ENCODE assay signal across 18 cellular contexts in the genomic region with DNA sequence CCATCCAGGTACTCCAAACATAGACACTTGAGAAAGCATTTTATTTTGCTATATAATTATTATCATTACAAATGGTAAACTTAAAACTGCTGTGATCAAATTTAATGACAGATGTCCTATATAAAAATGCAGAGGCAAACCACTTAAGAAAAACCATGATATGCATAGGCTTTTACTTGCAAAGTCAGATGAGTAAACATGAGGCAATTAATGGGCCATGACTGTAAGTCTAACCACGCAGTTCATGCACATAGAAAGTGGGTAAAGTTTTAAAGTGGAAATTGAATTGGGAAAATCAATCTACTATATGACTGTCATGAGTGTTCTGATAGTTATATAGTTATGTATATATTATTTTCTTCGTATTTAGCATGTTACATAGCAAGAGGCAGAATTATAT.
DNase-seq lines count a peak whose midpoint lies in the region; TF ChIP-seq lines count a peak whose summit lies in the region.
"Had no signal": no experiment of that assay in that cellular context is flagged by ENCODE, and none has a peak within 500 bp of the region (broad histone marks: within the 10 kb centered on the region; RNA-seq: fewer than 3 reads in every experiment).

No MANE protein-coding gene starts in this region.

- H3K27me3 Mint-ChIP-seq in endodermal cell (ENCODE audit: insufficient read depth), result no peaks in the 10 kb centered on the region

- peaks cover 8% of the 10 kb centered on the region for H3K9me3 Mint-ChIP-seq in endodermal cell

- H3K4me1 ChIP-seq in endodermal cell (ENCODE audit: control insufficient read depth, insufficient read depth, low read length), result peaks cover 15% of the 10 kb centered on the region
- H3K4me1 ChIP-seq: SJSA1 had no signal

- no peak overlapping the region for H3K4me3 Mint-ChIP-seq in endodermal cell

- no peaks in the 10 kb centered on the region for H3K27me3 ChIP-seq in kidney epithelial cell (ENCODE audit: control insufficient read depth, insufficient read depth, low read length)
- H3K27me3 ChIP-seq in endodermal cell (ENCODE audit: control insufficient read depth, insufficient read depth, low read length, poor library complexity, severe bottlenecking), result no peaks in the 10 kb centered on the region
- H3K27me3 ChIP-seq: MG63, SJSA1 had no signal

- no peak for TF ChIP-seq CTCF in kidney epithelial cell (IDR thresholded peaks at IDR 0.05; ENCODE audit: insufficient read depth, low read length, poor library complexity, severe bottlenecking)
- no peak for TF ChIP-seq CTCF in endodermal cell (conservative IDR thresholded peaks at IDR 0.05)

- H3K36me3 Mint-ChIP-seq in endodermal cell (ENCODE audit: low read depth), result no peaks in the 10 kb centered on the region

- no peak overlapping the region for H3K9ac ChIP-seq in endodermal cell (ENCODE audit: extremely low read depth, low read length, poor library complexity, severe bottlenecking)

- H3K36me3 ChIP-seq in kidney epithelial cell (ENCODE audit: control insufficient read depth, insufficient read depth, low read length) (no peaks in the 10 kb centered on the region), endodermal cell (ENCODE audit: control insufficient read depth, insufficient read depth, low read length) (no peaks in the 10 kb centered on the region)

- H3K4me1 Mint-ChIP-seq in endodermal cell, result peaks cover 25% of the 10 kb centered on the region

- no peak overlapping the region for H3K4me3 ChIP-seq in kidney epithelial cell (ENCODE audit: low read depth, low read length)
- no peak overlapping the region for H3K4me3 ChIP-seq in endodermal cell (ENCODE audit: low read length)
- H3K4me3 ChIP-seq: MG63, SJSA1 had no signal

- H3K27ac ChIP-seq in endodermal cell (ENCODE audit: low read depth, low read length), result no peak overlapping the region
- H3K27ac ChIP-seq: C4-2B, SJSA1 had no signal

- DNase-seq in ACHN (peak; percentile 31), ELR (ENCODE audit: low read depth) (peak; percentile 22), NCI-H526 treated with DMSO at 0.1 percent for 48 hours (lab: John Stamatoyannopoulos, UW) (peak; percentile 66), kidney epithelial cell (ENCODE audit: low read depth) (peak; percentile 57), endodermal cell (no peak), iPS-NIHi7 (ENCODE audit: extremely low spot score) (no peak)
- DNase-seq in stimulated activated CD4-positive, alpha-beta T cell treated with anti-CD3 and anti-CD28 coated beads, Interleukin-2, amount 100 ng/mL, for 24 hours, result no peak
- DNase-seq: AML-193, EL, GOT3, Kasumi-1, MG63, NCI-H1694 treated with DMSO at 0.1 percent for 48 hours, NCI-H2171, NCI-H774, SW 1271 had no signal

- no peak overlapping the region for H3K27ac Mint-ChIP-seq in endodermal cell

- in situ Hi-C loops in ACHN (cut with HindIII; ENCODE audit: low pct_ligation_motif_present, low pct_unique_long_range_greater_than_20kb, low sequenced_read_pairs), result no loop called here

- peaks cover 5% of the 10 kb centered on the region for H3K9me3 ChIP-seq in endodermal cell (ENCODE audit: control insufficient read depth, low read length)
- H3K9me3 ChIP-seq: MG63, SJSA1 had no signal

- 99% methylated on average over 2 of the region's 2 CpGs; no CpG with 5 or more reads in 1 of the 2 experiments for WGBS in endodermal cell (ENCODE audit: insufficient coverage in 1 of 2, insufficient read length in 1 of 2), 2 experiments

Comparison
In these comparisons a context has a peak if more than half of its experiments do, and no peak if none do; other contexts are left out.
1. DNase-seq: peak in ACHN (single experiment), ELR (single experiment), NCI-H526 treated with DMSO at 0.1 percent for 48 hours (single experiment) and kidney epithelial cell (single experiment); none in endodermal cell (single experiment), iPS-NIHi7 (single experiment) and stimulated activated CD4-positive, alpha-beta T cell treated with anti-CD3 and anti-CD28 coated beads, Interleukin-2, amount 100 ng/mL, for 24 hours (0 of 2).